ENCODE assay signal across 8 cellular contexts in the genomic region with DNA sequence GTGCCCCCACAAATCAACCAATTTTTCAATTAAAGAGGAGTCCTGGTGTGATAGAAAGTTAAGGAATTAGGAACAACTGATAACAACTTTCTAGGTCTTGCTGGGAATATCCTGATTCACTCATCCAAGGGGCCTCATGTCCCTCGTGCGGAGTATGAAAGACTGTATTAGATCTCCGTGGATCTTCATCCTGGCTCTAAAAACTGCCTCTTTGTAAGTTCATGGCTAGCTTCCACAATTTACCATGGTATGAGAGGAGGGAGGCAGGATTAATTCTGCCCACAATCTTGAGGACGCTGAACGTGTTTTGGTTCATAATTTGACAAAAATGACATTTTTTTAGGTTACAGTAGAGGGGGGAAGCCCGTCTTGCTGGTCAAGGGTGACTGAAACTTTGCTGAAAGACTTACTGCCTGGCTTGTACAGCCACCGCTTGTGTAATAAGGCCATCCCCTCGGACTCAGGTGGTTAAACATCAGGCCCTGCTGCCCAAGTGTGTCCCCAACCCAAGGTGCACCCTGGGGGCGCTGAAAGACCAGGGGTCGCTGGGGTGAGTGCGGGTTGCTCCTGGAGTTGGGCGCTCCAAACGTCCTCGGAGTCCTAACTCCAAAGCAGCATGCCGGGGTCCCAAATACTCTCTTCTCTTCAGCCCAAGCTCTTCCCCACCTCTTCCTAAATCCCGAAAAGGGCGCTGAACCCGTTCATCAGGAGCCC. TPM values are rescaled to one million over a fixed set of nuclear protein-coding genes. Genes with fewer than 3 reads are reported as not detected.
DNase-seq lines count a peak whose midpoint lies in the region; ATAC-seq and TF ChIP-seq lines count a peak whose summit lies in the region.

No MANE protein-coding gene starts in this region.

- H3F3A ChIP-seq in neural cell (ENCODE audit: insufficient read depth, low read length, poor library complexity, severe bottlenecking): no peaks in the 10 kb centered on the region

- no peaks in the 10 kb centered on the region for H3K79me2 ChIP-seq in neural cell (replicated peaks; ENCODE audit: insufficient read depth, low read length)

- no peak for TF ChIP-seq EP300 in neural cell (conservative IDR thresholded peaks at IDR 0.05; ENCODE audit: poor library complexity, severe bottlenecking)

- H3K4me1 ChIP-seq in foreskin keratinocyte: no peaks in the 10 kb centered on the region

- no peak for TF ChIP-seq RAD21 in neural cell (conservative IDR thresholded peaks at IDR 0.05)

- peak overlapping the region; percentile 82 for H3K4me2 ChIP-seq in neural cell (ENCODE audit: low read length)

- peak; percentile 9 for DNase-seq in activated T-cell treated with anti-CD3 and anti-CD28 coated beads for 24 hours (ENCODE audit: low read depth)
- DNase-seq in activated T-cell treated with anti-CD3 and anti-CD28 coated beads, Interleukin-2, amount 50 U/mL, for 48 hours: no peak
- peak; percentile 38 for DNase-seq in NCI-H1092 (lab: John Stamatoyannopoulos, UW)
- peak; percentile 17 for DNase-seq in activated gamma-delta T cell treated with Interleukin-2 at 50 U/mL for 16 hours
- peak in 1 of 2 donors; percentile 23 for DNase-seq in foreskin keratinocyte
- DNase-seq in NCI-H187 treated with DMSO at 0.1 percent for 48 hours (lab: John Stamatoyannopoulos, UW): no peak

- no peaks in the 10 kb centered on the region for H3K9me3 ChIP-seq in neural cell (ENCODE audit: low read length)

- no peaks in the 10 kb centered on the region for H3K9me2 ChIP-seq in neural cell (ENCODE audit: insufficient read depth, low read length)

- H4K20me1 ChIP-seq in neural cell (ENCODE audit: insufficient read depth): no peaks in the 10 kb centered on the region

- ATAC-seq in foreskin keratinocyte (no peak), HG03439 (IDR thresholded peaks at IDR 0.05; ENCODE audit: unreplicated experiment) (no peak)

- no peaks in the 10 kb centered on the region for H3K27me3 ChIP-seq in foreskin keratinocyte
- no peaks in the 10 kb centered on the region for H3K27me3 ChIP-seq in neural cell (ENCODE audit: insufficient read depth, low read depth, low read length)

- peak overlapping the region; percentile 70 for H2AFZ ChIP-seq in neural cell (ENCODE audit: low read depth, low read length)

- H3K4me3 ChIP-seq in neural cell (ENCODE audit: low read length): peak overlapping the region; percentile 81

- peak overlapping the region; percentile 85 for H3K27ac ChIP-seq in foreskin keratinocyte
- H3K27ac ChIP-seq in neural cell (ENCODE audit: low read length): peak overlapping the region; percentile 60

- peak overlapping the region; percentile 80 for H3K9ac ChIP-seq in neural cell (ENCODE audit: low read length)

- TF ChIP-seq CTCF in foreskin keratinocyte (conservative IDR thresholded peaks at IDR 0.05) (peak; percentile 25), neural cell (IDR thresholded peaks at IDR 0.05; ENCODE audit: poor library complexity, severe bottlenecking) (no peak)

- H3K36me3 ChIP-seq in neural cell (ENCODE audit: insufficient read depth, low read length): no peaks in the 10 kb centered on the region

TF ChIP-seq in neural cell, 6 proteins besides CTCF, POLR2A, EP300 and RAD21:
- no peak for TF ChIP-seq POLR2AphosphoS5 (IDR thresholded peaks at IDR 0.05)

RNA-seq across cellular contexts. Expression of gene HIBADH, which starts 0.8 kb away (rescaled TPM):
- 30.5 and 30.6 TPM in 2 replicates for total RNA-seq in foreskin keratinocyte
- polyA plus RNA-seq in foreskin keratinocyte (25.2 and 28.7 TPM in 2 replicates), neural cell (10.8 and 14.4 TPM in 2 replicates)
- 19.2 and 20.7 TPM in 2 replicates for polyA minus RNA-seq in neural cell

Comparison
In these comparisons a context has a peak if more than half of its experiments do, and no peak if none do; other contexts are left out.
1. DNase-seq: peak in activated T-cell treated with anti-CD3 and anti-CD28 coated beads for 24 hours (single experiment), NCI-H1092 (single experiment) and activated gamma-delta T cell treated with Interleukin-2 at 50 U/mL for 16 hours (single experiment); none in activated T-cell treated with anti-CD3 and anti-CD28 coated beads, Interleukin-2, amount 50 U/mL, for 48 hours (0 of 2) and NCI-H187 treated with DMSO at 0.1 percent for 48 hours (single experiment).